In genomic region chr13:75061909-75062308, GRCh38 we compare ENCODE assay signal across 7 cellular contexts.
"Had no signal": no experiment of that assay in that cellular context is flagged by ENCODE, and none has a peak within 500 bp of the region (broad histone marks: within the 10 kb centered on the region; RNA-seq: fewer than 3 reads in every experiment).

No MANE protein-coding gene starts in this region.

- H3K4me3 Mint-ChIP-seq: GM23338, H9 had no signal

- H3K4me2 ChIP-seq: GM23338 had no signal

- H3K4me1 Mint-ChIP-seq: GM23338, H9 had no signal

- DNase-seq: H9, HCEC 1CT, KG1 had no signal

- H3K4me3 ChIP-seq: GM23338, K562 had no signal

- H3K9me3 Mint-ChIP-seq: GM23338, H9 had no signal

- ATAC-seq: GM23338, HepG2, K562 had no signal

- H3K27ac ChIP-seq: HL-60 had no signal
